8 cellular contexts compared by ENCODE assay signal in the genomic region with DNA sequence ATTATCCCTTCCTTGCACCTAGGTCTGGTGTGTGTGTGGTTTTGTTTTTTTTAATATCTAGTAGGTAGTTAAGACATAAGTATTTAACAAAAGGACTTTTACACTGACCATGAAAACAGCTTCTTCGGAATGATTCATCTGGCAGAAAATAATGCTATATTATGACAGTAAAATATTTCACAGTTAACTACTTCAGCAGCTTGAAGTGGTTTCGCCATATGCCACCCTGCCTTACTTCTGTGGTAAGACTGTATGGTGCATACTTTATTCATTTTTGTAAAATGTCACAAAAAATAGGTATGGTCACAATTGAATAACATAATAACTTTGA. TPM values are rescaled to one million over a fixed set of nuclear protein-coding genes. Genes with fewer than 3 reads are reported as not detected.
A peak's percentile ranks its signal among the peaks of the same experiment; 100 is the strongest.
DNase-seq lines count a peak whose midpoint lies in the region; FAIRE-seq and TF ChIP-seq lines count a peak whose summit lies in the region.

No MANE protein-coding gene starts in this region.

- H3K27me3 ChIP-seq in hepatocyte: no peaks in the 10 kb centered on the region
- H3K27me3 ChIP-seq in small intestine (ENCODE audit: control insufficient read depth in 2 of 2, insufficient read depth in 2 of 2, low read length in 2 of 2): no peaks in the 10 kb centered on the region

- H3K4me1 ChIP-seq in hepatocyte (ENCODE audit: insufficient read depth) (peaks cover 24% of the 10 kb centered on the region), small intestine (ENCODE audit: control insufficient read depth in 2 of 2, insufficient read depth in 1 of 2, low read depth in 1 of 2, low read length in 1 of 2) (no peaks in the 10 kb centered on the region)

- no peak for TF ChIP-seq CTCF in hepatocyte (IDR thresholded peaks at IDR 0.05; ENCODE audit: poor library complexity)

- peak; percentile 74 for DNase-seq in HCEC 1CT
- DNase-seq in activated CD4-positive, alpha-beta memory T cell treated with anti-CD3 and anti-CD28 coated beads for 36 hours: no peak
- DNase-seq in hepatocyte (ENCODE audit: low spot score): no peak
- DNase-seq in small intestine: no peak
- no peak for DNase-seq in HuH-7.5 (ENCODE audit: low spot score)
- no peak for DNase-seq in NCI-H187 (lab: John Stamatoyannopoulos, UW)
- DNase-seq in C1 segment of cervical spinal cord (lab: John Stamatoyannopoulos, UW): no peak
- no peak for DNase-seq in head of caudate nucleus

- H3K4me1 Mint-ChIP-seq in activated CD4-positive, alpha-beta memory T cell treated with anti-CD3 and anti-CD28 coated beads for 36 hours (ENCODE audit: low read depth): peaks cover 9% of the 10 kb centered on the region

- peaks cover 54% of the 10 kb centered on the region for H3K27me3 Mint-ChIP-seq in activated CD4-positive, alpha-beta memory T cell treated with anti-CD3 and anti-CD28 coated beads for 36 hours

- no peak overlapping the region for H3K27ac Mint-ChIP-seq in activated CD4-positive, alpha-beta memory T cell treated with anti-CD3 and anti-CD28 coated beads for 36 hours

- H3K79me2 ChIP-seq in hepatocyte: peaks cover 45% of the 10 kb centered on the region

- CTCF ChIA-PET in activated CD4-positive, alpha-beta memory T cell treated with anti-CD3 and anti-CD28 coated beads for 36 hours (lab: Charles Lee): interaction anchor here (1.7 to 3.0 kb wide), 3 partner anchors 666 to 784 kb away, joined by 4 to 13 read pairs (median 6); no protein-coding TSS in a partner anchor

- H3K36me3 Mint-ChIP-seq in activated CD4-positive, alpha-beta memory T cell treated with anti-CD3 and anti-CD28 coated beads for 36 hours: no peaks in the 10 kb centered on the region

- H3K4me2 ChIP-seq in hepatocyte: peak overlapping the region; percentile 76

- no peaks in the 10 kb centered on the region for H3K9me3 Mint-ChIP-seq in activated CD4-positive, alpha-beta memory T cell treated with anti-CD3 and anti-CD28 coated beads for 36 hours

- POLR2A ChIA-PET in activated CD4-positive, alpha-beta memory T cell treated with anti-CD3 and anti-CD28 coated beads for 36 hours (lab: Charles Lee): no interaction called here

- H3K4me3 ChIP-seq in hepatocyte: peak overlapping the region; percentile 71
- peak overlapping the region in 1 of 2 donors; percentile 78 for H3K4me3 ChIP-seq in small intestine (ENCODE audit: low read depth in 1 of 2, low read length in 2 of 2)

- FAIRE-seq in small intestine (lab: Jason Lieb, UNC): no peak

- intact Hi-C loops in activated CD4-positive, alpha-beta memory T cell treated with anti-CD3 and anti-CD28 coated beads for 36 hours (cut with micrococcal nuclease): loop anchor here (2.0 to 5.0 kb wide), 2 partner anchors 136 to 1228 kb away; no protein-coding TSS in a partner anchor
- intact Hi-C loops in head of caudate nucleus (cut with DNase I): loop anchor here (10.0 kb wide), 1 partner anchor 666 kb away; no protein-coding TSS in a partner anchor

- 32% methylated on average over 2 of the region's 2 CpGs for WGBS in hepatocyte (ENCODE audit: low lambda C conversion rate, missing lambda C conversion rate)
- WGBS in small intestine, 3 donors: 33 to 48% (median 46%) methylated on average over 2 of the region's 2 CpGs

- peak overlapping the region; percentile 85 for H3K4me3 Mint-ChIP-seq in activated CD4-positive, alpha-beta memory T cell treated with anti-CD3 and anti-CD28 coated beads for 36 hours

- H4K20me1 ChIP-seq in hepatocyte (ENCODE audit: insufficient read depth, poor library complexity, severe bottlenecking): peaks cover 21% of the 10 kb centered on the region

- peak overlapping the region; percentile 99 for H3K27ac ChIP-seq in hepatocyte
- peak overlapping the region; percentile 91 to 96 for H3K27ac ChIP-seq in small intestine (ENCODE audit: low read depth in 1 of 2, low read length in 1 of 2)

- no peaks in the 10 kb centered on the region for H3K9me2 ChIP-seq in hepatocyte (replicated peaks; ENCODE audit: insufficient read depth)

- H3K36me3 ChIP-seq in hepatocyte (replicated peaks; ENCODE audit: insufficient read depth, low read depth): no peaks in the 10 kb centered on the region
- H3K36me3 ChIP-seq in small intestine (ENCODE audit: control insufficient read depth in 2 of 2, insufficient read depth in 2 of 2, low read length in 2 of 2): no peaks in the 10 kb centered on the region

- H3K9me3 ChIP-seq in hepatocyte (ENCODE audit: low read depth): no peaks in the 10 kb centered on the region
- no peaks in the 10 kb centered on the region for H3K9me3 ChIP-seq in small intestine (ENCODE audit: control insufficient read depth, low read depth)

- peak overlapping the region; percentile 95 for H2AFZ ChIP-seq in hepatocyte

RNA-seq across cellular contexts. Expression of a gene that starts 0.9 kb away (rescaled TPM):
- total RNA-seq in activated CD4-positive, alpha-beta memory T cell treated with anti-CD3 and anti-CD28 coated beads for 36 hours: 1 to 10 TPM; 1.8 to 2.2 TPM
- 78.5 and 80.2 TPM in 2 replicates for total RNA-seq in hepatocyte
- polyA plus RNA-seq in hepatocyte (42.0 and 43.1 TPM in 2 replicates), small intestine (10 to 100 TPM; 15.9 to 25.1 (median 16.1) TPM)

Comparison
In these comparisons a context has a peak if more than half of its experiments do, and no peak if none do; other contexts are left out.
1. RNA of a gene that starts 0.9 kb away (total RNA-seq): 78.5 to 80.2 TPM in hepatocyte; 1.8 to 2.2 TPM in activated CD4-positive, alpha-beta memory T cell treated with anti-CD3 and anti-CD28 coated beads for 36 hours; every median in the first group is over 10 times any median in the second.